Comparison of ENCODE assay signal across 2 cellular contexts in genomic region chr2:33421820-33422219, GRCh38.
TF ChIP-seq lines count a peak whose summit lies in the region.

No MANE protein-coding gene starts in this region.

TF ChIP-seq in IMR-90, 13 proteins besides CTCF, POLR2A, EP300 and RAD21 (continued from another document):
- TF ChIP-seq CHD1 (IDR thresholded peaks at IDR 0.05; ENCODE audit: low read depth, low read length) = no peak
- no peak for TF ChIP-seq ELK1 (IDR thresholded peaks at IDR 0.05; ENCODE audit: borderline replicate concordance, low read depth, low read length)
- no peak for TF ChIP-seq USF2 (IDR thresholded peaks at IDR 0.05; ENCODE audit: low read depth, low read length)
- no peak for TF ChIP-seq RCOR1 (IDR thresholded peaks at IDR 0.05; ENCODE audit: insufficient replicate concordance, low read length)
- no peak for TF ChIP-seq MAFK (IDR thresholded peaks at IDR 0.05; ENCODE audit: low read depth, low read length)
- TF ChIP-seq FOS (IDR thresholded peaks at IDR 0.05; ENCODE audit: low read depth, low read length) = no peak

TF ChIP-seq in endothelial cell of umbilical vein, 7 proteins besides CTCF, POLR2A, EP300 and RAD21 (continued from another document):
- TF ChIP-seq MAX (IDR thresholded peaks at IDR 0.05; ENCODE audit: insufficient read depth, insufficient read length) = no peak
- TF ChIP-seq FOS (IDR thresholded peaks at IDR 0.05; ENCODE audit: borderline replicate concordance, insufficient read depth, low read length) = no peak
- TF ChIP-seq EZH2 (IDR thresholded peaks at IDR 0.05; ENCODE audit: borderline replicate concordance, low read depth, low read length, severe bottlenecking) = no peak
- TF ChIP-seq POLR2AphosphoS5 (IDR thresholded peaks at IDR 0.05; ENCODE audit: insufficient read depth, low read depth, low read length) = no peak
- TF ChIP-seq JUN (IDR thresholded peaks at IDR 0.05; ENCODE audit: borderline replicate concordance, insufficient read depth, insufficient read length, low read depth) = no peak
